29 cellular contexts compared by ENCODE assay signal in genomic region chr17:78429618-78429995, GRCh38. TPM values are rescaled to one million over a fixed set of nuclear protein-coding genes. Genes with fewer than 3 reads are reported as not detected.
A peak's percentile ranks its signal among the peaks of the same experiment; 100 is the strongest.
DNase-seq lines count a peak whose midpoint lies in the region; ATAC-seq and TF ChIP-seq lines count a peak whose summit lies in the region.
"Had no signal": no experiment of that assay in that cellular context is flagged by ENCODE, and none has a peak within 500 bp of the region (broad histone marks: within the 10 kb centered on the region; RNA-seq: fewer than 3 reads in every experiment).

No MANE protein-coding gene starts in this region.

- ATAC-seq in activated naive CD4-positive, alpha-beta T cell treated with anti-CD3 and anti-CD28 coated beads, Interleukin-2, amount 50 U/mL, for 72 hours: no peak
- no peak for ATAC-seq in stimulated activated effector memory CD8-positive, alpha-beta T cell treated with anti-CD3 and anti-CD28 coated beads, Interleukin-12 subunit alpha, Interleukin-12 subunit beta, amount 100 ng/mL, for 72 hours
- ATAC-seq in HG02610 (IDR thresholded peaks at IDR 0.05; ENCODE audit: unreplicated experiment): no peak
- ATAC-seq: Right ventricle myocardium inferior, SK-N-SH treated with all-trans-retinoic acid at 6 μM for 48 hours had no signal

- CTCF ChIA-PET in activated naive CD4-positive, alpha-beta T cell treated with anti-CD3 and anti-CD28 coated beads, Interleukin-2, amount 10 ng/mL, durations not matched to agents 7 days and 5 days (lab: Charles Lee): no interaction called here

- DNase-seq in NCI-H345 treated with DMSO at 0.1 percent for 48 hours (lab: John Stamatoyannopoulos, UW; ENCODE audit: unreplicated experiment): peak; percentile 33
- DNase-seq in NCI-H345 (lab: John Stamatoyannopoulos, UW): no peak
- DNase-seq in activated naive CD4-positive, alpha-beta T cell treated with anti-CD3 and anti-CD28 coated beads, Interleukin-2, amount 50 U/mL, for 72 hours (ENCODE audit: low spot score in 2 of 2): no peak
- DNase-seq in activated naive CD4-positive, alpha-beta T cell treated with anti-CD3 and anti-CD28 coated beads, Interleukin-2, amount 10 ng/mL, durations not matched to agents 7 days and 5 days: no peak
- peak; percentile 56 for DNase-seq in amniotic epithelial cell (ENCODE audit: low read depth)
- no peak for DNase-seq in stimulated activated effector memory CD8-positive, alpha-beta T cell treated with anti-CD3 and anti-CD28 coated beads, Interleukin-12 subunit alpha, Interleukin-12 subunit beta, amount 100 ng/mL, for 72 hours (ENCODE audit: low spot score in 2 of 2)
- DNase-seq in lower leg skin (ENCODE audit: low spot score in 2 of 2): no peak
- DNase-seq: 8988T; ACHN; CD4-positive, CD25-positive, alpha-beta regulatory T cell; DMS53; GM23248; H7; HFFc6; KG1; MG63; NCI-H1105; NCI-H1436 treated with DMSO at 0.1 percent for 48 hours; NCI-H1930; NCI-H2107; NCI-H446 treated with DMSO at 0.1 percent for 48 hours; NCI-H526; NCI-H82; NK-92 treated with Interleukin-12 subunit alpha and Interleukin-12 subunit beta, amount 100 ng/mL, for 24 hours; PC-9; SJCRH30 had no signal

- no peak overlapping the region for H3K4me3 Mint-ChIP-seq in activated naive CD4-positive, alpha-beta T cell treated with anti-CD3 and anti-CD28 coated beads, Interleukin-2, amount 10 ng/mL, durations not matched to agents 7 days and 5 days
- H3K4me3 Mint-ChIP-seq in stimulated activated effector memory CD8-positive, alpha-beta T cell treated with anti-CD3 and anti-CD28 coated beads, Interleukin-12 subunit alpha, Interleukin-12 subunit beta, amount 100 ng/mL, for 72 hours: no peak overlapping the region
- H3K4me3 Mint-ChIP-seq: CD4-positive, CD25-positive, alpha-beta regulatory T cell; HFFc6 had no signal

- no peak for TF ChIP-seq CTCF in lower leg skin (IDR thresholded peaks at IDR 0.05)

- H3K9me3 Mint-ChIP-seq in activated naive CD4-positive, alpha-beta T cell treated with anti-CD3 and anti-CD28 coated beads, Interleukin-2, amount 50 U/mL, for 72 hours: no peaks in the 10 kb centered on the region
- H3K9me3 Mint-ChIP-seq in activated naive CD4-positive, alpha-beta T cell treated with anti-CD3 and anti-CD28 coated beads, Interleukin-2, amount 10 ng/mL, durations not matched to agents 7 days and 5 days: no peaks in the 10 kb centered on the region
- no peaks in the 10 kb centered on the region for H3K9me3 Mint-ChIP-seq in stimulated activated effector memory CD8-positive, alpha-beta T cell treated with anti-CD3 and anti-CD28 coated beads, Interleukin-12 subunit alpha, Interleukin-12 subunit beta, amount 100 ng/mL, for 72 hours
- H3K9me3 Mint-ChIP-seq: CD4-positive, CD25-positive, alpha-beta regulatory T cell; HFFc6 had no signal

- 69 to 78% methylated on average over 10 of the region's 10 CpGs for WGBS in lower leg skin, 2 donors

- peaks cover 0 to 12% of the 10 kb centered on the region in 2 donors for H3K36me3 Mint-ChIP-seq in activated naive CD4-positive, alpha-beta T cell treated with anti-CD3 and anti-CD28 coated beads, Interleukin-2, amount 50 U/mL, for 72 hours
- H3K36me3 Mint-ChIP-seq in activated naive CD4-positive, alpha-beta T cell treated with anti-CD3 and anti-CD28 coated beads, Interleukin-2, amount 10 ng/mL, durations not matched to agents 7 days and 5 days: peaks cover 25% of the 10 kb centered on the region
- H3K36me3 Mint-ChIP-seq in stimulated activated effector memory CD8-positive, alpha-beta T cell treated with anti-CD3 and anti-CD28 coated beads, Interleukin-12 subunit alpha, Interleukin-12 subunit beta, amount 100 ng/mL, for 72 hours: peaks cover 55% of the 10 kb centered on the region

- TF ChIP-seq POLR2A in lower leg skin (IDR thresholded peaks at IDR 0.05): no peak

- H3K4me1 Mint-ChIP-seq in activated naive CD4-positive, alpha-beta T cell treated with anti-CD3 and anti-CD28 coated beads, Interleukin-2, amount 10 ng/mL, durations not matched to agents 7 days and 5 days: peaks cover under 1% of the 10 kb centered on the region
- H3K4me1 Mint-ChIP-seq in stimulated activated effector memory CD8-positive, alpha-beta T cell treated with anti-CD3 and anti-CD28 coated beads, Interleukin-12 subunit alpha, Interleukin-12 subunit beta, amount 100 ng/mL, for 72 hours: peaks cover 5% of the 10 kb centered on the region

- no peak overlapping the region for H3K4me3 ChIP-seq in lower leg skin (ENCODE audit: low read depth, poor library complexity, severe bottlenecking)
- H3K4me3 ChIP-seq: GM23248, MG63, PC-9, SJCRH30 had no signal

- peak overlapping the region; percentile 41 to 89 for H3K27ac Mint-ChIP-seq in activated naive CD4-positive, alpha-beta T cell treated with anti-CD3 and anti-CD28 coated beads, Interleukin-2, amount 50 U/mL, for 72 hours
- no peak overlapping the region for H3K27ac Mint-ChIP-seq in activated naive CD4-positive, alpha-beta T cell treated with anti-CD3 and anti-CD28 coated beads, Interleukin-2, amount 10 ng/mL, durations not matched to agents 7 days and 5 days
- peak overlapping the region; percentile 76 for H3K27ac Mint-ChIP-seq in stimulated activated effector memory CD8-positive, alpha-beta T cell treated with anti-CD3 and anti-CD28 coated beads, Interleukin-12 subunit alpha, Interleukin-12 subunit beta, amount 100 ng/mL, for 72 hours
- H3K27ac Mint-ChIP-seq: HFFc6 had no signal

- no peaks in the 10 kb centered on the region for H3K27me3 Mint-ChIP-seq in activated naive CD4-positive, alpha-beta T cell treated with anti-CD3 and anti-CD28 coated beads, Interleukin-2, amount 10 ng/mL, durations not matched to agents 7 days and 5 days
- H3K27me3 Mint-ChIP-seq: CD4-positive, CD25-positive, alpha-beta regulatory T cell had no signal

- intact Hi-C loops in lower leg skin (cut with DNase I; ENCODE audit: low total_unique reads): no loop called here

RNA-seq across cellular contexts. Expression of gene PGS1, which starts 51.2 kb away (rescaled TPM):
- total RNA-seq in activated naive CD4-positive, alpha-beta T cell treated with anti-CD3 and anti-CD28 coated beads, Interleukin-2, amount 50 U/mL, for 72 hours: 100 to 1,000 TPM in 1 of 2 donors, 10 to 100 TPM in 1; 63.5 to 122 TPM
- 10 to 100 TPM; 30.4 to 40.3 (median 39.9) TPM for total RNA-seq in lower leg skin

Comparison
In these comparisons a context has a peak if more than half of its experiments do, and no peak if none do; other contexts are left out.
1. DNase-seq: peak in NCI-H345 treated with DMSO at 0.1 percent for 48 hours (single experiment) and amniotic epithelial cell (single experiment); none in NCI-H345 (single experiment), activated naive CD4-positive, alpha-beta T cell treated with anti-CD3 and anti-CD28 coated beads, Interleukin-2, amount 50 U/mL, for 72 hours (0 of 2), activated naive CD4-positive, alpha-beta T cell treated with anti-CD3 and anti-CD28 coated beads, Interleukin-2, amount 10 ng/mL, durations not matched to agents 7 days and 5 days (single experiment), stimulated activated effector memory CD8-positive, alpha-beta T cell treated with anti-CD3 and anti-CD28 coated beads, Interleukin-12 subunit alpha, Interleukin-12 subunit beta, amount 100 ng/mL, for 72 hours (0 of 2) and lower leg skin (0 of 2).